ENCODE assay signal across 35 cellular contexts in the genomic region with DNA sequence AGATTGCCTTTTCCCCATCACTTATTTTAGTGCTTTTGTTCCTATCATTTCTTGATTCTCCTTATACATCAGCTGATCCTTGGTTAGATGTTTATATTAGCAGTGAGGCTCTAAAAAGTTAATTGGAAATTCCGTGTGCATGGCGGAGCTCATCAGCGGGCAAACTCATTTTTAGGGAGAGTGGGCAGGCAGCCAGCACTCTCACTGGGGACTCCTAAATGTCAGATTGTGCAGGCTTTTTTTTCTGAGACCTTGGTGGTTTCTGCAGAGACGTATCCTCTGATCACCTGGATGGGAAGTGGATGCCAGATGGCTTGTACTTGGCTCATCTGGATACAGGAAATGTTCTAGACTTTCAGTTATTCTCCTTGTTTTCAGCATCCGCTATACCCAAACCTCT. TPM values are rescaled to one million over a fixed set of nuclear protein-coding genes. Genes with fewer than 3 reads are reported as not detected.
A peak's percentile ranks its signal among the peaks of the same experiment; 100 is the strongest.
DNase-seq lines count a peak whose midpoint lies in the region; ATAC-seq and TF ChIP-seq lines count a peak whose summit lies in the region.
"Had no signal": no experiment of that assay in that cellular context is flagged by ENCODE, and none has a peak within 500 bp of the region (broad histone marks: within the 10 kb centered on the region; RNA-seq: fewer than 3 reads in every experiment).

No MANE protein-coding gene starts in this region.

- DNase-seq in NCI-H345 treated with DMSO at 0.1 percent for 48 hours (lab: John Stamatoyannopoulos, UW; ENCODE audit: unreplicated experiment) (peak; percentile 3), NCI-H345 (lab: John Stamatoyannopoulos, UW) (no peak), NCI-H69 (lab: John Stamatoyannopoulos, UW) (peak; percentile 90), posterior vena cava (ENCODE audit: low spot score) (peak; percentile 37), NOMO-1 treated with dmso at 0.1 percent for 144 hours (lab: John Stamatoyannopoulos, UW; ENCODE audit: unreplicated experiment) (no peak)
- DNase-seq: activated CD4-positive, alpha-beta T cell treated with anti-CD3 and anti-CD28 coated beads, Interleukin-2, amount 10 ng/mL, durations not matched to agents 7 days and 5 days; activated effector memory CD4-positive, alpha-beta T cell treated with Interleukin-2 at 50 U/mL for 16 hours; activated T-cell treated with anti-CD3 and anti-CD28 coated beads, Interleukin-2, amount 50 U/mL, for 1 hour; anterior cingulate cortex; CD8-positive, alpha-beta T cell; colonic mucosa; DMS153; effector memory CD4-positive, alpha-beta T cell; HCEC 1CT; hypothalamus; Kasumi-1; left lung; mesenchymal stem cell; NCI-H226; NCI-H82; right lobe of liver; stimulated activated CD4-positive, alpha-beta T cell treated with anti-CD3 and anti-CD28 coated beads, Interleukin-12 subunit alpha, Interleukin-12 subunit beta, amount 100 ng/mL, for 4 hours; stimulated activated CD4-positive, alpha-beta T cell treated with anti-CD3 and anti-CD28 coated beads, Interleukin-2, amount 100 ng/mL, for 48 hours; stimulated activated naive CD8-positive, alpha-beta T cell treated with anti-CD3 and anti-CD28 coated beads, Interleukin-15, amount 100 ng/mL, for 72 hours; T1000; uterus; WERI-Rb-1 had no signal

- POLR2A ChIA-PET in HEK293 (lab: Yijun Ruan, JAX) = no interaction called here

- no peak for TF ChIP-seq CTCF in HEK293 (tag by site-specific recombination; IDR thresholded peaks at IDR 0.05)

- no peaks in the 10 kb centered on the region for H3K4me1 ChIP-seq in HEK293 (ENCODE audit: control insufficient read depth, insufficient read depth, low read length)
- H3K4me1 ChIP-seq: colonic mucosa, left lung, prostate gland, right lobe of liver, uterus had no signal

- no peaks in the 10 kb centered on the region for H3K36me3 ChIP-seq in HEK293 (ENCODE audit: control insufficient read depth in 2 of 2, insufficient read depth in 1 of 2, low read length in 2 of 2)
- H3K36me3 ChIP-seq: colonic mucosa, left lung, prostate gland, right lobe of liver, thoracic aorta, uterus, WERI-Rb-1 had no signal

- H3K9me3 ChIP-seq in HEK293 (ENCODE audit: control insufficient read depth, insufficient read depth, low read depth, low read length) = no peaks in the 10 kb centered on the region
- H3K9me3 ChIP-seq: A549, colonic mucosa, left lung, prostate gland, right lobe of liver, thoracic aorta, uterus had no signal

- H3K27ac ChIP-seq in HEK293 (ENCODE audit: extremely low read depth, low read depth, low read length) = no peak overlapping the region
- H3K27ac ChIP-seq: A549, colonic mucosa, epithelial cell of prostate, left lung, prostate gland, right lobe of liver, uterus, WERI-Rb-1 had no signal

- intact Hi-C loops in posterior vena cava (cut with DNase I) = no loop called here

- CTCF ChIA-PET in HEK293 (lab: Yijun Ruan, JAX) = interaction anchor here (0.5 kb wide), 1 partner anchor 1293 kb away, joined by 4 read pairs; no protein-coding TSS in a partner anchor

- H3K4me3 ChIP-seq in HEK293 (ENCODE audit: low read depth, low read length) = no peak overlapping the region
- H3K4me3 ChIP-seq: A549, colonic mucosa, left lung, prostate gland, right lobe of liver, thoracic aorta, uterus had no signal

- ATAC-seq in HG03457 (IDR thresholded peaks at IDR 0.05; ENCODE audit: unreplicated experiment) (no peak), GM21526 (IDR thresholded peaks at IDR 0.05; ENCODE audit: low FRiP score, unreplicated experiment) (no peak)
- ATAC-seq: A549; activated naive CD4-positive, alpha-beta T cell treated with anti-CD3 and anti-CD28 coated beads, Interleukin-2, amount 50 U/mL, for 72 hours; CD8-positive, alpha-beta T cell; left lung; right lobe of liver; stimulated activated naive CD8-positive, alpha-beta T cell treated with anti-CD3 and anti-CD28 coated beads, Interleukin-15, amount 100 ng/mL, for 72 hours had no signal

TF ChIP-seq in HEK293, 187 proteins besides CTCF, POLR2A, EP300 and RAD21:
- TF ChIP-seq ZNF514 (tag by site-specific recombination; IDR thresholded peaks at IDR 0.05) (no peak), ZFP41 (tag by site-specific recombination; IDR thresholded peaks at IDR 0.05; ENCODE audit: borderline replicate concordance) (no peak)
- TF ChIP-seq, protein P1, sequence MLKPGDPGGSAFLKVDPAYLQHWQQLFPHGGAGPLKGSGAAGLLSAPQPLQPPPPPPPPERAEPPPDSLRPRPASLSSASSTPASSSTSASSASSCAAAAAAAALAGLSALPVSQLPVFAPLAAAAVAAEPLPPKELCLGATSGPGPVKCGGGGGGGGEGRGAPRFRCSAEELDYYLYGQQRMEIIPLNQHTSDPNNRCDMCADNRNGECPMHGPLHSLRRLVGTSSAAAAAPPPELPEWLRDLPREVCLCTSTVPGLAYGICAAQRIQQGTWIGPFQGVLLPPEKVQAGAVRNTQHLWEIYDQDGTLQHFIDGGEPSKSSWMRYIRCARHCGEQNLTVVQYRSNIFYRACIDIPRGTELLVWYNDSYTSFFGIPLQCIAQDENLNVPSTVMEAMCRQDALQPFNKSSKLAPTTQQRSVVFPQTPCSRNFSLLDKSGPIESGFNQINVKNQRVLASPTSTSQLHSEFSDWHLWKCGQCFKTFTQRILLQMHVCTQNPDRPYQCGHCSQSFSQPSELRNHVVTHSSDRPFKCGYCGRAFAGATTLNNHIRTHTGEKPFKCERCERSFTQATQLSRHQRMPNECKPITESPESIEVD (tag by site-specific recombination; IDR thresholded peaks at IDR 0.05) = peak; percentile 70

RNA-seq across cellular contexts. Expression of gene HIP1, which starts 43.7 kb away (rescaled TPM):
- 10 to 100 TPM; 27.0 to 29.2 TPM for total RNA-seq in posterior vena cava

Comparison
In these comparisons a context has a peak if more than half of its experiments do, and no peak if none do; other contexts are left out.
1. DNase-seq: peak in NCI-H345 treated with DMSO at 0.1 percent for 48 hours (single experiment), NCI-H69 (single experiment) and posterior vena cava (single experiment); none in NCI-H345 (single experiment) and NOMO-1 treated with dmso at 0.1 percent for 144 hours (single experiment).